ENCODE assay signal across 1 cellular context in genomic region chr20:41600926-41601631, GRCh38.
A peak's percentile ranks its signal among the peaks of the same experiment; 100 is the strongest.
TF ChIP-seq lines count a peak whose summit lies in the region.

No MANE protein-coding gene starts in this region.

TF ChIP-seq in HepG2, 621 proteins besides CTCF, POLR2A, EP300 and RAD21:
- TF ChIP-seq ZNF609 (CRISPR knock-in tag; IDR thresholded peaks at IDR 0.05; ENCODE audit: borderline replicate concordance) (no peak), THAP7 (CRISPR knock-in tag; IDR thresholded peaks at IDR 0.05) (0 out of 2 replicates have a peak, but pooled peaks have one; percentile 4), JARID2 (CRISPR knock-in tag; IDR thresholded peaks at IDR 0.05; ENCODE audit: insufficient replicate concordance) (no peak), ELK4 (CRISPR knock-in tag; IDR thresholded peaks at IDR 0.05; ENCODE audit: borderline replicate concordance) (no peak)
